In the genomic region with DNA sequence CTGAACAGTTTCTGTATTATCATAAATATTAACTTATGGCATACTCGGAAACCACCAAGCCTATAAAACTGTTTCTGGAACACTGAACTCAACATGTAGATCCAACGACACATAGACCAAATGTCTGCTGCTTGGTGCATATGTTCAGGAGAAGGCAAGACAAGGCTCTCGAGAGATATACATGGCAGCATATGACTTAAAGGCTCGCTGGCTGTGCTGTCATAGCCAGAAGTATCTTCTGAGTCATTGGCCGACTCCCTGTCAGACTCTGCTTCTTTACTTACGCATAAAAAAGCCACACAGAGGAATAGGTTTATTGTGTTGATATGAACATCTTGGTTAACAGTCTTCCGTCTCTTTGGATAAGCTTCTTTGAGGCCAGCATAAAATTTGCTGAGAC, we compare ENCODE assay signal across 27 cellular contexts.
"Had no signal": no experiment of that assay in that cellular context is flagged by ENCODE, and none has a peak within 500 bp of the region (broad histone marks: within the 10 kb centered on the region; RNA-seq: fewer than 3 reads in every experiment).

No MANE protein-coding gene starts in this region.

- DNase-seq: activated CD4-positive, alpha-beta memory T cell treated with anti-CD3 and anti-CD28 coated beads for 36 hours; activated CD4-positive, alpha-beta T cell treated with anti-CD3 and anti-CD28 coated beads for 4 hours; activated CD8-positive, alpha-beta memory T cell treated with anti-CD3 and anti-CD28 coated beads for 24 hours; activated effector memory CD4-positive, alpha-beta T cell treated with anti-CD3 and anti-CD28 coated beads, Interleukin-2, amount 50 U/mL, for 16 hours; activated naive CD4-positive, alpha-beta T cell treated with Interleukin-2 at 50 U/mL for 16 hours; activated naive CD8-positive, alpha-beta T cell treated with anti-CD3 and anti-CD28 coated beads, Interleukin-2, amount 50 U/mL, for 24 hours; amniotic stem cell; body of pancreas; Kasumi-1; KBM-7; NCI-H1048; NCI-H146; NCI-H187 treated with DMSO at 0.1 percent for 48 hours; NCI-H2081 treated with DMSO at 0.1 percent for 48 hours; NCI-H446; NCI-H524; Peyer's patch; Right ventricle myocardium superior; SJCRH30; SK-N-SH; T-helper 1 cell; WERI-Rb-1 had no signal

- H3K4me2 ChIP-seq: SK-N-SH had no signal

- H3K9me3 ChIP-seq: ascending aorta, body of pancreas, Peyer's patch, SJCRH30, SK-N-SH had no signal

- H3K27me3 ChIP-seq: ascending aorta, body of pancreas, cardiac muscle cell, Peyer's patch, SJCRH30 had no signal

- H3K9ac ChIP-seq: SK-N-SH had no signal

- H3K9me3 Mint-ChIP-seq: activated CD4-positive, alpha-beta memory T cell treated with anti-CD3 and anti-CD28 coated beads for 36 hours; activated naive CD4-positive, alpha-beta T cell treated with anti-CD3 and anti-CD28 coated beads, Interleukin-2, amount 50 U/mL, for 72 hours; activated naive CD8-positive, alpha-beta T cell treated with anti-CD3 and anti-CD28 coated beads, Interleukin-2, amount 50 U/mL, for 24 hours; activated T-helper 1 cell treated with anti-CD3 and anti-CD28 coated beads, Interleukin-12 subunit alpha, Interleukin-12 subunit beta, Interleukin-2, Interleukin-4 antibody, amounts not matched to agents 30 ng/mL and 10 ng/mL and 1 ng/mL, durations not matched to agents 14 hours and 24 hours and 36 hours had no signal

- H3K36me3 ChIP-seq: cardiac muscle cell, SJCRH30, WERI-Rb-1 had no signal

- H3K4me1 ChIP-seq: ascending aorta, body of pancreas, Peyer's patch had no signal

- H3K27me3 Mint-ChIP-seq: activated CD4-positive, alpha-beta memory T cell treated with anti-CD3 and anti-CD28 coated beads for 36 hours; activated naive CD8-positive, alpha-beta T cell treated with anti-CD3 and anti-CD28 coated beads, Interleukin-2, amount 50 U/mL, for 24 hours had no signal

- H3K4me3 ChIP-seq: ascending aorta, body of pancreas, cardiac muscle cell, Peyer's patch, SJCRH30 had no signal

- H3K4me3 Mint-ChIP-seq: activated CD4-positive, alpha-beta memory T cell treated with anti-CD3 and anti-CD28 coated beads for 36 hours; activated naive CD8-positive, alpha-beta T cell treated with anti-CD3 and anti-CD28 coated beads, Interleukin-2, amount 50 U/mL, for 24 hours; activated T-helper 1 cell treated with anti-CD3 and anti-CD28 coated beads, Interleukin-12 subunit alpha, Interleukin-12 subunit beta, Interleukin-2, Interleukin-4 antibody, amounts not matched to agents 30 ng/mL and 10 ng/mL and 1 ng/mL, durations not matched to agents 14 hours and 24 hours and 36 hours had no signal

- H3K27ac Mint-ChIP-seq: activated CD4-positive, alpha-beta memory T cell treated with anti-CD3 and anti-CD28 coated beads for 36 hours; activated naive CD4-positive, alpha-beta T cell treated with anti-CD3 and anti-CD28 coated beads, Interleukin-2, amount 50 U/mL, for 72 hours; activated naive CD8-positive, alpha-beta T cell treated with anti-CD3 and anti-CD28 coated beads, Interleukin-2, amount 50 U/mL, for 24 hours; activated T-helper 1 cell treated with anti-CD3 and anti-CD28 coated beads, Interleukin-12 subunit alpha, Interleukin-12 subunit beta, Interleukin-2, Interleukin-4 antibody, amounts not matched to agents 30 ng/mL and 10 ng/mL and 1 ng/mL, durations not matched to agents 14 hours and 24 hours and 36 hours had no signal

- H3K4me1 Mint-ChIP-seq: activated naive CD8-positive, alpha-beta T cell treated with anti-CD3 and anti-CD28 coated beads, Interleukin-2, amount 50 U/mL, for 24 hours had no signal

- H3K27ac ChIP-seq: ascending aorta, body of pancreas, cardiac muscle cell, Peyer's patch, RWPE1, SJCRH30, WERI-Rb-1 had no signal

- ATAC-seq: activated naive CD8-positive, alpha-beta T cell treated with anti-CD3 and anti-CD28 coated beads, Interleukin-2, amount 50 U/mL, for 24 hours; body of pancreas had no signal
